Comparison of ENCODE assay signal across 8 cellular contexts in the genomic region with DNA sequence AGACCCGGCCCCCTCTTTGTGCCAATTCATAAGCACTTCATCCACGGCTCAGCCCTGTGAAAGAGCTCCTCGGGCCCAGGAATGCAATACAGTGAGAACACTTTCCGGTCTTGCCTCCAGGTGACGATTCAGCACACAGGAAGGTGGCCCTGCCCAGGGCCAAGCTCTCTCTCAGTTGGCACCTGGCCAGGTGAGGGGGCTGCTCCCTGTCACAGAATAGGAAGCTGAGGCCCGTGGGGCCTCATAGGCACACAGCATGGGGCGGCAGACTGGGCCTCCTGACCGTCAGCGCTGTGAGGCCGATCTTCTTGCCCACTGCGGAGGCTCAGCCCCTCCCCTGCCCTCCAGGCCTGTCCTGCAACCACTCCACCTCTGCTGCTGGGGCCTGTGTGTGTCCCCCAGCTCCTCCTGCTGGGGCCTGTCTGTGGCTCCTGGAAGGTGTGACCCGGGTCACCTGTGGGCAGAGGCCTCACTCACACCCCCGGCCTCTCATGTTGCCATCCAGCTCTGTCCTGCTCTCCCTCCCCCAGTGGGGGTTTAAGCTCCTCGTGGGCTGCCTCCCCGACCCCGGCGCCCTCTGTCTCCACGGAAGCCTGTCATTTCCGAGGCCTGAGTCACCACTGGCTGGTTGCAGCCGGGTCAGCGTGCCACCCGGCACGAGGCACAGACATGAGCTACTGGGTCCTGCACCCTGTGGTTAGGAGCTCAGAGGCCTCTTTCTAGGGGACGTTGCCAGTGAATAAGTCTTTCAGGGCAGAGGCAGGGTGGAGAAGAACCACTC.
DNase-seq lines count a peak whose midpoint lies in the region; ATAC-seq, FAIRE-seq and TF ChIP-seq lines count a peak whose summit lies in the region.

No MANE protein-coding gene starts in this region.

- no peaks in the 10 kb centered on the region for H3K36me3 ChIP-seq in heart left ventricle
- H3K36me3 ChIP-seq in kidney (ENCODE audit: control insufficient read depth in 1 of 2, insufficient read depth in 2 of 2, low read length in 2 of 2): no peaks in the 10 kb centered on the region
- no peaks in the 10 kb centered on the region for H3K36me3 ChIP-seq in vagina

- TF ChIP-seq POLR2A in heart left ventricle (IDR thresholded peaks at IDR 0.05): no peak
- no peak for TF ChIP-seq POLR2A in vagina (IDR thresholded peaks at IDR 0.05)

- H3K4me3 ChIP-seq in heart left ventricle (no peak overlapping the region), kidney (ENCODE audit: low read length in 2 of 2) (no peak overlapping the region), vagina (no peak overlapping the region)

- H3K9me3 ChIP-seq in heart left ventricle (no peaks in the 10 kb centered on the region), kidney (ENCODE audit: control insufficient read depth in 1 of 2, low read length in 2 of 2) (no peaks in the 10 kb centered on the region), vagina (no peaks in the 10 kb centered on the region)

- FAIRE-seq in kidney (lab: Jason Lieb, UNC) (no peak), GM19239 (lab: Jason Lieb, UNC) (no peak)

- H3K4me1 ChIP-seq in heart left ventricle (no peaks in the 10 kb centered on the region), kidney (ENCODE audit: control insufficient read depth in 1 of 2, insufficient read depth in 1 of 2, low read depth in 1 of 2, low read length in 2 of 2) (peaks cover 0 to 9% of the 10 kb centered on the region in 2 donors), vagina (peaks cover 11% of the 10 kb centered on the region)

- no peak for TF ChIP-seq CTCF in heart left ventricle (IDR thresholded peaks at IDR 0.05)
- no peak for TF ChIP-seq CTCF in kidney (IDR thresholded peaks at IDR 0.05; ENCODE audit: borderline replicate concordance, extremely low read depth, insufficient read depth)
- TF ChIP-seq CTCF in vagina (IDR thresholded peaks at IDR 0.05): no peak

- WGBS in heart left ventricle, 4 donors: 66 to 77% (median 68%) methylated on average over 18 to 24 of the region's 24 CpGs

- peaks cover 0 to 5% (median 0%) of the 10 kb centered on the region in 9 donors for H3K27me3 ChIP-seq in heart left ventricle
- H3K27me3 ChIP-seq in vagina: no peaks in the 10 kb centered on the region

- intact Hi-C loops in heart left ventricle (cut with DNase I) (loop anchor here in 1 of 10 donors (10.0 kb wide), 1 partner anchor 390 kb away; the partner anchor contains the start of gene MGAT5B), cardiac septum (cut with DNase I) (no loop called here), kidney (cut with DNase I) (no loop called here), vagina (cut with DNase I) (no loop called here)

- H3K9ac ChIP-seq in kidney (ENCODE audit: low read length in 2 of 2): peak overlapping the region in 1 of 2 donors; percentile 40

- peak; percentile 32 to 61 (median 42) for ATAC-seq in heart left ventricle

- DNase-seq in heart left ventricle (no peak), cardiac septum (ENCODE audit: low spot score) (no peak), amniotic epithelial cell (ENCODE audit: low read depth) (peak; percentile 96), kidney (peak; percentile 95), ureter (ENCODE audit: low spot score) (peak; percentile 80), GM19239 (ENCODE audit: insufficient read length, low spot score) (no peak), vagina (ENCODE audit: extremely low spot score in 2 of 2) (no peak), NCI-H1694 treated with DMSO at 0.1 percent for 48 hours (lab: John Stamatoyannopoulos, UW) (no peak)

- peak overlapping the region in 1 of 12 donors; percentile 29 for H3K27ac ChIP-seq in heart left ventricle
- H3K27ac ChIP-seq in kidney (ENCODE audit: low read depth in 2 of 2, low read length in 2 of 2): peak overlapping the region; percentile 82 to 91
- H3K27ac ChIP-seq in vagina: no peak overlapping the region

Comparison
In these comparisons a context has a peak if more than half of its experiments do, and no peak if none do; other contexts are left out.
1. DNase-seq: peak in amniotic epithelial cell (single experiment), kidney (single experiment) and ureter (single experiment); none in heart left ventricle (0 of 5), cardiac septum (single experiment), GM19239 (single experiment), vagina (0 of 2) and NCI-H1694 treated with DMSO at 0.1 percent for 48 hours (single experiment).